In the genomic region with DNA sequence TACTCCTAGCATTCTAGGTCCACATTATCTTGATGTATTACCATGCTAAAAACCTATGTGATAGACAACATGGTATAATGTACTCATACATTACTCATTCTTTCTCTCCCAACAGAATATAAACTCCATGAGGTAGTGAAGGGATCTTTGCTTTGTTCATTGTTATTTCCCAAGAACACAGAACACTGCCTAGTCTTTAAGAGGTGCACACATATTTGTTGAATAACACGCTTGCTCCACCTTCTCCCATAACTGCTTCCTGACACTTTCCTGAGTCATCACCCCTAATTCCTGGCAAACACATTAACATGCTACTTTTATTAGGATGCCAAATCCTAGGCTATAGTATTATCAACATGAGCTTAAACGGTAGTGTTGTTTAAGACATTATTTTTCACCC, we compare ENCODE assay signal across 15 cellular contexts. TPM values are rescaled to one million over a fixed set of nuclear protein-coding genes. Genes with fewer than 3 reads are reported as not detected.
DNase-seq lines count a peak whose midpoint lies in the region; ATAC-seq and TF ChIP-seq lines count a peak whose summit lies in the region.
"Had no signal": no experiment of that assay in that cellular context is flagged by ENCODE, and none has a peak within 500 bp of the region (broad histone marks: within the 10 kb centered on the region; RNA-seq: fewer than 3 reads in every experiment).

No MANE protein-coding gene starts in this region.

- no peak overlapping the region for H3K27ac ChIP-seq in osteoblast (ENCODE audit: low read depth, low read length)
- H3K27ac ChIP-seq: colonic mucosa had no signal

- no peak overlapping the region for H3K4me3 ChIP-seq in epithelial cell of proximal tubule (ENCODE audit: low read depth, low read length)
- H3K4me3 ChIP-seq in osteoblast (ENCODE audit: insufficient read depth, low read length): no peak overlapping the region
- H3K4me3 ChIP-seq: colonic mucosa had no signal

- no peak for TF ChIP-seq CTCF in epithelial cell of proximal tubule (conservative IDR thresholded peaks at IDR 0.05; ENCODE audit: low read depth, low read length)
- no peak for TF ChIP-seq CTCF in osteoblast (IDR thresholded peaks at IDR 0.05; ENCODE audit: extremely low read depth, low read depth, low read length)

- no peak overlapping the region for H2AFZ ChIP-seq in osteoblast (ENCODE audit: low read length)

- H3K79me2 ChIP-seq in osteoblast (ENCODE audit: insufficient read depth, low read length): peaks cover 42% of the 10 kb centered on the region

- peak; percentile 22 for DNase-seq in GM04503 (ENCODE audit: low read depth)
- DNase-seq in RPMI7951 (ENCODE audit: low read depth): peak; percentile 34
- DNase-seq in epithelial cell of proximal tubule (ENCODE audit: low read depth): peak; percentile 43
- peak; percentile 47 for DNase-seq in osteoblast (ENCODE audit: insufficient read length, low spot score, missing footprints)
- DNase-seq in NCI-H128 (lab: John Stamatoyannopoulos, UW; ENCODE audit: unreplicated experiment): no peak
- DNase-seq in stimulated activated CD4-positive, alpha-beta T cell treated with anti-CD3 and anti-CD28 coated beads, Interleukin-4, amount 100 ng/mL, for 4 hours: no peak
- DNase-seq: activated CD4-positive, CD25-positive, alpha-beta regulatory T cell treated with anti-CD3 and anti-CD28 coated beads, Interleukin-2, amount 50 U/mL, for 72 hours; C1 segment of cervical spinal cord; colonic mucosa; DMS79; MM.1S; NCI-H2107; T-helper 17 cell had no signal

- no peaks in the 10 kb centered on the region for H3K27me3 ChIP-seq in osteoblast (ENCODE audit: insufficient read depth, low read length)
- H3K27me3 ChIP-seq: colonic mucosa had no signal

- no peak overlapping the region for H3K4me2 ChIP-seq in osteoblast (ENCODE audit: insufficient read depth, low read length)

- no peaks in the 10 kb centered on the region for H3K9me3 ChIP-seq in osteoblast (ENCODE audit: low read depth, low read length)
- H3K9me3 ChIP-seq: colonic mucosa had no signal

- no peak for TF ChIP-seq POLR2A in GM18505 (IDR thresholded peaks at IDR 0.05; ENCODE audit: borderline replicate concordance, extremely low read depth, insufficient read depth, insufficient read length)

- H3K36me3 ChIP-seq in osteoblast (ENCODE audit: insufficient read depth, low read length): peaks cover 15% of the 10 kb centered on the region

- H3K4me1 ChIP-seq in osteoblast (ENCODE audit: insufficient read depth, low read length): peaks cover 4% of the 10 kb centered on the region
- H3K4me1 ChIP-seq: colonic mucosa had no signal

- no peaks in the 10 kb centered on the region for H4K20me1 ChIP-seq in osteoblast (ENCODE audit: insufficient read depth, low read length)

- ATAC-seq in GM19324 (IDR thresholded peaks at IDR 0.05; ENCODE audit: low FRiP score, unreplicated experiment) (no peak), GM18505 (IDR thresholded peaks at IDR 0.05; ENCODE audit: unreplicated experiment) (no peak)
- ATAC-seq: T-helper 17 cell had no signal

RNA-seq across cellular contexts. Expression of a gene that starts 41.3 kb away (rescaled TPM):
- 13.7 and 18.0 TPM in 2 replicates for total RNA-seq in RPMI7951 (2014; rRNA removed; shearing (Covaris generic))
- 18.1 and 34.0 TPM in 2 replicates for total RNA-seq in epithelial cell of proximal tubule
- total RNA-seq in osteoblast: 37.3 and 41.0 TPM in 2 replicates

Comparison
In these comparisons a context has a peak if more than half of its experiments do, and no peak if none do; other contexts are left out.
1. DNase-seq: peak in GM04503 (single experiment), RPMI7951 (single experiment), epithelial cell of proximal tubule (single experiment) and osteoblast (single experiment); none in NCI-H128 (single experiment) and stimulated activated CD4-positive, alpha-beta T cell treated with anti-CD3 and anti-CD28 coated beads, Interleukin-4, amount 100 ng/mL, for 4 hours (0 of 2).